17 cellular contexts compared by ENCODE assay signal in the genomic region with DNA sequence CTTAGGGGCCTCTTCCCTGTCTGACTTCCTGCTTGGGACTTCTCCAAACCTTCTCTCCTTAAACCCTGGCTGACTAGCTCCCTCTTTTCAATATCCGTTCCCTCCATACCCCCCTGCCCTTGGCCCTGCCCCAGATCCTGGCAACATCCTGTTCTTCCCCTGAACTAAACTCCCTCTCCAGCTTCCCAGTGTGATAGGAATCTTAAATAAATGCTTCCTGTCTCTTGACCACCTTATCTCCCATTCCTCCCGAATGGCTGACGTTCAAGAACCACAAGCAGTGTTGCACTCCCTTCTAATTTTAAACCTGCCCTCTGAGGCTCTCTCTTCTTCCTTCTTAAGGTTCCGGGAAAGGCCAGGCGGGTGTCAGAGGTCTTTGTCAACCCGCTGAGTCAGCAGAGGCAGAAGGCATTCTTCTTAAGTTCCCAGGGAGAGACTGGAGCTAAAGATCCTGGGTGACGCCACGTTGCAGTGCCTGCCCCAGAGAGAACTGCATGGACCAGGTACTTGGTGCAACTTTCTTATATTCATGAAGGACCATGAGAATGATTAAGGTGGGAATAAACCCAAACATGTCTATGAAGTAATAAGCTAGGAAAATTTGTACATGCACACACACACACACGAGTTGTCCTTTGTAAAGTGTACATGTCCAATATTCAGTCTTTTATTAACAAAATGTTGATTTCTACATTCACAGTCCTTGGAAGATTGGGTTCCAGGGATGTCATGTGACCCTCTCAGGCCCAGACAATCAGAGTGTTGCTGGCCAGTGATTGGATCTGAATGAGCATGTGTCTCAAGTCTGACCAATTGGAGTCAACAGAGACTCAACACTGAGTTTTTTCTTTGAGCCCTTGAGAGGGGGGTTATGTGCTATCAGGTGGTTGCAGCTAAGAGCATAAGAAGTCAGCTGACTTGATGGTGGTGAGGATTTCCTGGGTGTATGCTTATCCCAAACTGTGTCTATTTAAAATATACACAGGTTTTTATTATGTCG.
DNase-seq lines count a peak whose midpoint lies in the region; ATAC-seq, FAIRE-seq and TF ChIP-seq lines count a peak whose summit lies in the region.
"Had no signal": no experiment of that assay in that cellular context is flagged by ENCODE, and none has a peak within 500 bp of the region (broad histone marks: within the 10 kb centered on the region; RNA-seq: fewer than 3 reads in every experiment).

No MANE protein-coding gene starts in this region.

- peak overlapping the region; percentile 30 for H3K4me2 ChIP-seq in smooth muscle cell

- DNase-seq in LNCaP clone FGC (ENCODE audit: low read depth), result peak; percentile 63
- peak; percentile 32 for DNase-seq in brain microvascular endothelial cell
- peak; percentile 87 for DNase-seq in kidney
- no peak for DNase-seq in smooth muscle cell (lab: John Stamatoyannopoulos, UW; ENCODE audit: unreplicated experiment)
- DNase-seq in WERI-Rb-1, result no peak
- no peak for DNase-seq in activated CD4-positive, alpha-beta T cell treated with anti-CD3 and anti-CD28 coated beads, Interleukin-2, amount 10 ng/mL, durations not matched to agents 7 days and 5 days
- DNase-seq: effector memory CD8-positive, alpha-beta T cell; Kasumi-1; kidney glomerular epithelial cell; NCI-H2081; NCI-H82; stimulated activated naive CD4-positive, alpha-beta T cell treated with Interleukin-2 at 50 U/mL for 16 hours; uterus had no signal

- no peak overlapping the region for H3K9ac ChIP-seq in kidney (ENCODE audit: low read length in 2 of 2)
- no peak overlapping the region for H3K9ac ChIP-seq in smooth muscle cell (ENCODE audit: low read depth)

- intact Hi-C loops in kidney (cut with DNase I), result no loop called here

- no peaks in the 10 kb centered on the region for H4K20me1 ChIP-seq in smooth muscle cell (ENCODE audit: low read depth)

- CTCF ChIA-PET in activated CD4-positive, alpha-beta T cell treated with anti-CD3 and anti-CD28 coated beads, Interleukin-2, amount 10 ng/mL, durations not matched to agents 7 days and 5 days (lab: Charles Lee), result interaction anchor here (0.7 kb wide), 1 partner anchor 776 kb away, joined by 3 read pairs; no protein-coding TSS in a partner anchor

- H3K4me3 Mint-ChIP-seq in activated CD4-positive, alpha-beta T cell treated with anti-CD3 and anti-CD28 coated beads, Interleukin-2, amount 10 ng/mL, durations not matched to agents 7 days and 5 days, result no peak overlapping the region
- H3K4me3 Mint-ChIP-seq: effector memory CD8-positive, alpha-beta T cell; natural killer cell treated with Interleukin-12 subunit alpha and Interleukin-12 subunit beta and Interleukin-15 and Interleukin-18, amount 100 ng/mL, for 72 hours had no signal

- H3K27me3 ChIP-seq in brain microvascular endothelial cell (replicated peaks) (no peaks in the 10 kb centered on the region), smooth muscle cell (ENCODE audit: low read depth) (no peaks in the 10 kb centered on the region), WERI-Rb-1 (ENCODE audit: insufficient read depth, low read depth, severe bottlenecking) (peaks cover 6% of the 10 kb centered on the region)
- H3K27me3 ChIP-seq: body of pancreas, uterus had no signal

- H3K4me3 ChIP-seq in LNCaP clone FGC (ENCODE audit: low read depth, low read length) (no peak overlapping the region), brain microvascular endothelial cell (ENCODE audit: low read depth, low read length) (no peak overlapping the region), kidney (ENCODE audit: low read length in 2 of 2) (no peak overlapping the region), smooth muscle cell (no peak overlapping the region), WERI-Rb-1 (ENCODE audit: low read depth, low read length) (no peak overlapping the region)
- H3K4me3 ChIP-seq: body of pancreas, uterus had no signal

- WGBS in smooth muscle cell (ENCODE audit: low lambda C conversion rate), result 39% methylated on average over 10 of the region's 10 CpGs

- H3K9me3 ChIP-seq in kidney (ENCODE audit: control insufficient read depth in 1 of 2, low read length in 2 of 2) (no peaks in the 10 kb centered on the region), smooth muscle cell (replicated peaks; ENCODE audit: low read depth) (no peaks in the 10 kb centered on the region), WERI-Rb-1 (ENCODE audit: severe bottlenecking) (no peaks in the 10 kb centered on the region)
- H3K9me3 ChIP-seq: body of pancreas, uterus had no signal

- no peaks in the 10 kb centered on the region for H3K27me3 Mint-ChIP-seq in activated CD4-positive, alpha-beta T cell treated with anti-CD3 and anti-CD28 coated beads, Interleukin-2, amount 10 ng/mL, durations not matched to agents 7 days and 5 days
- H3K27me3 Mint-ChIP-seq: effector memory CD8-positive, alpha-beta T cell; natural killer cell treated with Interleukin-12 subunit alpha and Interleukin-12 subunit beta and Interleukin-15 and Interleukin-18, amount 100 ng/mL, for 72 hours had no signal

- H3K4me1 Mint-ChIP-seq in activated CD4-positive, alpha-beta T cell treated with anti-CD3 and anti-CD28 coated beads, Interleukin-2, amount 10 ng/mL, durations not matched to agents 7 days and 5 days, result no peaks in the 10 kb centered on the region

- H2AFZ ChIP-seq in smooth muscle cell (ENCODE audit: low read depth), result peak overlapping the region; percentile 59

- in situ Hi-C loops in brain microvascular endothelial cell (cut with HindIII; ENCODE audit: low pct_ligation_motif_present, low sequenced_read_pairs), result no loop called here

- H3K27ac Mint-ChIP-seq in activated CD4-positive, alpha-beta T cell treated with anti-CD3 and anti-CD28 coated beads, Interleukin-2, amount 10 ng/mL, durations not matched to agents 7 days and 5 days, result no peak overlapping the region
- H3K27ac Mint-ChIP-seq: effector memory CD8-positive, alpha-beta T cell; natural killer cell treated with Interleukin-12 subunit alpha and Interleukin-12 subunit beta and Interleukin-15 and Interleukin-18, amount 100 ng/mL, for 72 hours had no signal

- H3F3A ChIP-seq in smooth muscle cell (ENCODE audit: low read depth), result no peaks in the 10 kb centered on the region

- TF ChIP-seq CTCF in LNCaP clone FGC (IDR thresholded peaks at IDR 0.05; ENCODE audit: control insufficient read depth, extremely low read depth, insufficient read depth) (no peak), brain microvascular endothelial cell (IDR thresholded peaks at IDR 0.05; ENCODE audit: low read depth, low read length, missing control alignments) (no peak), kidney (IDR thresholded peaks at IDR 0.05; ENCODE audit: borderline replicate concordance, extremely low read depth, insufficient read depth) (no peak), smooth muscle cell (IDR thresholded peaks at IDR 0.05; ENCODE audit: borderline replicate concordance, insufficient read depth, poor library complexity, severe bottlenecking) (no peak), WERI-Rb-1 (IDR thresholded peaks at IDR 0.05; ENCODE audit: low read depth, low read length) (no peak)

- no peaks in the 10 kb centered on the region for H3K9me3 Mint-ChIP-seq in activated CD4-positive, alpha-beta T cell treated with anti-CD3 and anti-CD28 coated beads, Interleukin-2, amount 10 ng/mL, durations not matched to agents 7 days and 5 days

- FAIRE-seq in kidney (lab: Jason Lieb, UNC), result no peak

- no peak overlapping the region for H3K27ac ChIP-seq in brain microvascular endothelial cell
- H3K27ac ChIP-seq in kidney (ENCODE audit: low read depth in 2 of 2, low read length in 2 of 2), result peak overlapping the region in 1 of 2 donors; percentile 16
- no peak overlapping the region for H3K27ac ChIP-seq in smooth muscle cell (ENCODE audit: low read depth)
- H3K27ac ChIP-seq in WERI-Rb-1, result no peak overlapping the region
- H3K27ac ChIP-seq: body of pancreas, uterus had no signal

- H3K36me3 Mint-ChIP-seq in activated CD4-positive, alpha-beta T cell treated with anti-CD3 and anti-CD28 coated beads, Interleukin-2, amount 10 ng/mL, durations not matched to agents 7 days and 5 days (ENCODE audit: low read depth), result no peaks in the 10 kb centered on the region
- H3K36me3 Mint-ChIP-seq: natural killer cell treated with Interleukin-12 subunit alpha and Interleukin-12 subunit beta and Interleukin-15 and Interleukin-18, amount 100 ng/mL, for 72 hours had no signal

- H3K79me2 ChIP-seq in smooth muscle cell (ENCODE audit: low read depth), result no peaks in the 10 kb centered on the region

- POLR2A ChIA-PET in activated CD4-positive, alpha-beta T cell treated with anti-CD3 and anti-CD28 coated beads, Interleukin-2, amount 10 ng/mL, durations not matched to agents 7 days and 5 days (lab: Charles Lee), result interaction anchor here (0.6 kb wide), 1 partner anchor 173 kb away, joined by 3 read pairs; no protein-coding TSS in a partner anchor

- no peak for ATAC-seq in HG02678 (IDR thresholded peaks at IDR 0.05; ENCODE audit: unreplicated experiment)
- ATAC-seq: body of pancreas; effector memory CD8-positive, alpha-beta T cell; natural killer cell treated with Interleukin-12 subunit alpha and Interleukin-12 subunit beta and Interleukin-15 and Interleukin-18, amount 100 ng/mL, for 72 hours; sciatic nerve had no signal

- H3K36me3 ChIP-seq in brain microvascular endothelial cell (replicated peaks) (no peaks in the 10 kb centered on the region), kidney (ENCODE audit: control insufficient read depth in 1 of 2, insufficient read depth in 2 of 2, low read length in 2 of 2) (no peaks in the 10 kb centered on the region), smooth muscle cell (ENCODE audit: low read depth) (no peaks in the 10 kb centered on the region), WERI-Rb-1 (no peaks in the 10 kb centered on the region)
- H3K36me3 ChIP-seq: uterus had no signal

- H3K4me1 ChIP-seq in kidney (ENCODE audit: control insufficient read depth in 1 of 2, insufficient read depth in 1 of 2, low read depth in 1 of 2, low read length in 2 of 2) (peaks cover 0 to 7% of the 10 kb centered on the region in 2 donors), smooth muscle cell (ENCODE audit: low read depth) (no peaks in the 10 kb centered on the region)
- H3K4me1 ChIP-seq: uterus had no signal

Comparison
In these comparisons a context has a peak if more than half of its experiments do, and no peak if none do; other contexts are left out.
1. DNase-seq: peak in LNCaP clone FGC (single experiment), brain microvascular endothelial cell (single experiment) and kidney (single experiment); none in smooth muscle cell (single experiment), WERI-Rb-1 (single experiment) and activated CD4-positive, alpha-beta T cell treated with anti-CD3 and anti-CD28 coated beads, Interleukin-2, amount 10 ng/mL, durations not matched to agents 7 days and 5 days (single experiment).